ENCODE assay signal across 9 cellular contexts in genomic region chr21:16330340-16331319, GRCh38.
DNase-seq lines count a peak whose midpoint lies in the region; ATAC-seq and TF ChIP-seq lines count a peak whose summit lies in the region.
"Had no signal": no experiment of that assay in that cellular context is flagged by ENCODE, and none has a peak within 500 bp of the region (broad histone marks: within the 10 kb centered on the region; RNA-seq: fewer than 3 reads in every experiment).

No MANE protein-coding gene starts in this region.

- H3K27me3 ChIP-seq in heart left ventricle = no peaks in the 10 kb centered on the region

- peaks cover 0 to 4% (median 0%) of the 10 kb centered on the region in 12 donors for H3K4me1 ChIP-seq in heart left ventricle

- peaks cover 4% of the 10 kb centered on the region; the same call in 1 of the 2 replicates for H3K9me3 Mint-ChIP-seq in WTC11
- H3K9me3 Mint-ChIP-seq: T-helper 1 cell treated with Interleukin-12 subunit alpha and Interleukin-12 subunit beta and Interleukin-4 antibody, amounts not matched to agents 30 μg/mL and 1 μg/mL, for 36 hours had no signal

- WGBS in heart left ventricle, 4 donors = 41 to 48% (median 44%) methylated on average over 11 of the region's 11 CpGs

- CTCF ChIA-PET in WTC11 (lab: Charles Lee) = interaction anchor here (0.6 to 2.1 kb wide), 11 partner anchors 10 to 352 kb away, joined by 3 to 11 read pairs (median 3); no protein-coding TSS in a partner anchor

- no peaks in the 10 kb centered on the region for H3K9me3 ChIP-seq in heart left ventricle

- TF ChIP-seq CTCF in WTC11 (IDR thresholded peaks at IDR 0.05) (peak; percentile 30; the same call in 1 of the 2 replicates), heart left ventricle (IDR thresholded peaks at IDR 0.05) (peak; percentile 57 to 86 (median 79))

- peak overlapping the region in 7 of 12 donors; percentile 1 to 31 (median 14) for H3K4me3 ChIP-seq in heart left ventricle

- ATAC-seq in GM18520 (IDR thresholded peaks at IDR 0.05; ENCODE audit: unreplicated experiment) = peak; percentile 79
- ATAC-seq in HG03060 (IDR thresholded peaks at IDR 0.05; ENCODE audit: low read depth, unreplicated experiment) = peak; percentile 85
- peak; percentile 94 for ATAC-seq in WTC11
- peak; percentile 94 to 99 (median 96) for ATAC-seq in heart left ventricle

- H3K4me3 Mint-ChIP-seq in WTC11 = no peak overlapping the region
- H3K4me3 Mint-ChIP-seq: T-helper 1 cell treated with Interleukin-12 subunit alpha and Interleukin-12 subunit beta and Interleukin-4 antibody, amounts not matched to agents 30 μg/mL and 1 μg/mL, for 36 hours had no signal

- H3K36me3 Mint-ChIP-seq in WTC11 = no peaks in the 10 kb centered on the region

- DNase-seq in CD1c-positive myeloid dendritic cell (ENCODE audit: extremely low spot score) (peak; percentile 62), NCI-H2081 treated with DMSO at 0.1 percent for 48 hours (lab: John Stamatoyannopoulos, UW) (peak; percentile 7), WTC11 (ENCODE audit: low spot score) (peak; percentile 16), heart left ventricle (peak in 1 of 5 donors; percentile 12), putamen (ENCODE audit: low spot score) (peak; percentile 88)
- DNase-seq in activated naive CD4-positive, alpha-beta T cell treated with Interleukin-2 at 50 U/mL for 16 hours = no peak

- peaks cover 13% of the 10 kb centered on the region for H3K4me1 Mint-ChIP-seq in WTC11

- H3K27ac Mint-ChIP-seq in WTC11 = no peak overlapping the region
- H3K27ac Mint-ChIP-seq: T-helper 1 cell treated with Interleukin-12 subunit alpha and Interleukin-12 subunit beta and Interleukin-4 antibody, amounts not matched to agents 30 μg/mL and 1 μg/mL, for 36 hours had no signal

- intact Hi-C loops in heart left ventricle (cut with DNase I) = loop anchor here in 8 of 10 donors (1.0 to 5.0 kb wide), 6 partner anchors 135 to 250 kb away; no protein-coding TSS in a partner anchor

- POLR2A ChIA-PET in WTC11 (lab: Charles Lee) = no interaction called here

- H3K27me3 Mint-ChIP-seq in WTC11 (ENCODE audit: low read depth) = no peaks in the 10 kb centered on the region

- H3K36me3 ChIP-seq in heart left ventricle = no peaks in the 10 kb centered on the region

- H3K27ac ChIP-seq in heart left ventricle = peak overlapping the region in 1 of 12 donors; percentile 7

- no peak for TF ChIP-seq POLR2A in heart left ventricle (IDR thresholded peaks at IDR 0.05)

TF ChIP-seq in WTC11, 78 proteins besides CTCF, POLR2A, EP300 and RAD21:
- TF ChIP-seq ATF2 (CRISPR knock-in tag; IDR thresholded peaks at IDR 0.05; ENCODE audit: borderline replicate concordance, low read depth) = no peak
- no peak for TF ChIP-seq FOXP1 (CRISPR knock-in tag; IDR thresholded peaks at IDR 0.05; ENCODE audit: borderline replicate concordance)
